In genomic region chr4:119068529-119068962, GRCh38 we compare ENCODE assay signal across 1 cellular context.
TF ChIP-seq lines count a peak whose summit lies in the region.

No MANE protein-coding gene starts in this region.

TF ChIP-seq in GM23338, 12 proteins besides CTCF, POLR2A, EP300 and RAD21 (continued from another document):
- TF ChIP-seq ZNF462 (CRISPR knock-in tag; IDR thresholded peaks at IDR 0.05) (no peak), REST (IDR thresholded peaks at IDR 0.05; ENCODE audit: unreplicated experiment) (no peak), ETS1 (IDR thresholded peaks at IDR 0.05) (no peak)
